1 cellular context compared by ENCODE assay signal in the genomic region with DNA sequence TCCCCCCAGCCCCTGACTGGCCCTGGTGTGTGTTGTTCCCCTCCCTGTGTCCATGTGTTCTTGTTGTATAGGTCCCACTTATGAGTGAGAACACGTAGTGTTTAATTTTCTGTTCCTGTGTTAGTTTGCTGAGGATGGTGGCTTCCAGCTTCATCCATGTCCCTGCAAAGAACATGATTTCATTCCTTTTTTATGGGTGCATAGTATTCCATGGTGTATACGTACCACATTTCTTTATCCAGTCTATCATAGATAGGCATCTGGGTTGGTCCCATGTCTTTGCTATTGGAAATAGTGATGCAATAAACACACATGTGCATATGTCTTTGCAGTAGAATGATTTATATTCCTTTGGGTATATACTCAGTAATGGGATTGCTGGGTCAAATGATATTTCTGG.
TF ChIP-seq lines count a peak whose summit lies in the region.
"Not testable (repeated sequence)": the region's sequence is repeated elsewhere in the genome, so short reads cannot be mapped to it uniquely, and the experiment has no call there.

No MANE protein-coding gene starts in this region.

TF ChIP-seq in K562, 482 proteins besides CTCF, POLR2A, EP300 and RAD21 (continued from another document):
- not testable (repeated sequence) for TF ChIP-seq CEBPG (CRISPR knock-in tag; IDR thresholded peaks at IDR 0.05)
- TF ChIP-seq CEBPG (tag; conservative IDR thresholded peaks at IDR 0.05 in 1 of 2, IDR thresholded peaks at IDR 0.05 in 1 of 2) (0 out of 4 replicates have a peak, but pooled peaks of 1 of the 2 experiments have one; percentile 14), ZNF146 (CRISPR knock-in tag; IDR thresholded peaks at IDR 0.05; ENCODE audit: unreplicated experiment) (peak; percentile 72)
